Comparison of ENCODE assay signal across 8 cellular contexts in genomic region chr2:105521176-105521575, GRCh38.
DNase-seq lines count a peak whose midpoint lies in the region; ATAC-seq and TF ChIP-seq lines count a peak whose summit lies in the region.

No MANE protein-coding gene starts in this region.

- intact Hi-C loops in gastrocnemius medialis (cut with DNase I; ENCODE audit: low total_unique reads), result loop anchor here (1.0 kb wide), 1 partner anchor 152 kb away; no protein-coding TSS in a partner anchor

- no peaks in the 10 kb centered on the region for H3K27me3 ChIP-seq in gastrocnemius medialis

- no peak for TF ChIP-seq POLR2A in gastrocnemius medialis (IDR thresholded peaks at IDR 0.05)

- no peak overlapping the region for H3K27ac ChIP-seq in gastrocnemius medialis
- no peak overlapping the region for H3K27ac ChIP-seq in substantia nigra (ENCODE audit: low read depth, low read length, poor library complexity, severe bottlenecking)

- DNase-seq in NCI-H146 treated with DMSO at 0.1 percent for 48 hours (lab: John Stamatoyannopoulos, UW; ENCODE audit: unreplicated experiment) (peak; percentile 18), NCI-H146 (lab: John Stamatoyannopoulos, UW) (no peak), NCI-H460 (ENCODE audit: extremely low read depth, low read depth) (peak; percentile 39), epidermal melanocyte (ENCODE audit: insufficient read length, low spot score) (peak; percentile 31), gastrocnemius medialis (no peak), substantia nigra (lab: John Stamatoyannopoulos, UW) (no peak)
- DNase-seq in stimulated activated CD4-positive, alpha-beta T cell treated with anti-CD3 and anti-CD28 coated beads, Interleukin-4, amount 100 ng/mL, for 1 hour, result no peak

- no peaks in the 10 kb centered on the region for H3K36me3 ChIP-seq in gastrocnemius medialis

- peak; percentile 58 to 75 (median 64) for TF ChIP-seq CTCF in gastrocnemius medialis (IDR thresholded peaks at IDR 0.05 in 4 of 5, conservative IDR thresholded peaks at IDR 0.05 in 1 of 5)

- peaks cover 16 to 22% of the 10 kb centered on the region in 2 donors for H3K4me1 ChIP-seq in gastrocnemius medialis

- H3K9me3 ChIP-seq in gastrocnemius medialis, result no peaks in the 10 kb centered on the region

- ATAC-seq in gastrocnemius medialis, result no peak
- ATAC-seq in HG03025 (IDR thresholded peaks at IDR 0.05; ENCODE audit: low FRiP score, unreplicated experiment), result no peak

- in situ Hi-C loops in gastrocnemius medialis (cut with MboI; ENCODE audit: low sequenced_read_pairs in 4 of 4), result no loop called here

- no peak overlapping the region for H3K4me3 ChIP-seq in gastrocnemius medialis

Comparison
In these comparisons a context has a peak if more than half of its experiments do, and no peak if none do; other contexts are left out.
1. DNase-seq: peak in NCI-H146 treated with DMSO at 0.1 percent for 48 hours (single experiment), NCI-H460 (single experiment) and epidermal melanocyte (single experiment); none in NCI-H146 (single experiment), gastrocnemius medialis (0 of 2), stimulated activated CD4-positive, alpha-beta T cell treated with anti-CD3 and anti-CD28 coated beads, Interleukin-4, amount 100 ng/mL, for 1 hour (single experiment) and substantia nigra (0 of 49).